ENCODE assay signal across 1 cellular context in the genomic region with DNA sequence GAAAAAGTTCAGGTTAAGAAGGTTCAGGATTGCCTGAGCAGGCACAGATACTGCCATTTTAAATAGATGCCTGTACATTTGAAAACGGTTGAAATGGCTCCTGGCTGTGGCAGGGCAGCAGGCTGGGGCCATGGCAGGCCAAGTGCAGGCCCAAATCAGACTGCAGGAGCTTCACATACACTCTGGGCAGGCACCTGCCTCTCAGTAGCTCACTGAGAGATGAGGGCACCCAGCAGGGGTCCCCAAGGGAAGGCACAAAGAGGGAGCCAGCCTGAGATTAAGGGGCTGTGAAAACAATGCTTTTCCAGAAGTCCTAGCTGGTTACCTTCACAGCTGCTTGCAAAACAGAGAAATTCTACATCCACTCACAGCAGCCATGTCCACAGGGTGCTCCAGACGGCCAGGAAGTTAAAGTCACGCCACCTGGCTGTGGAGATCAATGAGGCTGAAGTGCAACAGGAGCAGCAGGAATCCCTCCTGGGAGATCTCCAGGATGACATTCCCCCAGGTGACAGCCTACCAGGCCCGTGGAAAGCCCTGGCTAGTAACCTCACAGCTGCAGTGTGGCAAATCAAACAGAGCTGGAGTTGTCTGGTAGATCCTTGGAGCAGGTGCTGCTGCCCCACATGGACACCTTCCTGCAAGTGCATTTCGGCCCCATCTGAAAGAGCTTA.
TF ChIP-seq lines count a peak whose summit lies in the region.

No MANE protein-coding gene starts in this region.

TF ChIP-seq in HCT116, 20 proteins besides CTCF, POLR2A, EP300 and RAD21:
- TF ChIP-seq ZBTB33 (IDR thresholded peaks at IDR 0.05; ENCODE audit: extremely low read depth, insufficient replicate concordance, low read length), result no peak
- TF ChIP-seq FOSL1 (IDR thresholded peaks at IDR 0.05; ENCODE audit: low read depth), result no peak
- no peak for TF ChIP-seq JUND (IDR thresholded peaks at IDR 0.05)
- TF ChIP-seq SP1 (IDR thresholded peaks at IDR 0.05; ENCODE audit: low read depth), result no peak
- TF ChIP-seq, protein P1, sequence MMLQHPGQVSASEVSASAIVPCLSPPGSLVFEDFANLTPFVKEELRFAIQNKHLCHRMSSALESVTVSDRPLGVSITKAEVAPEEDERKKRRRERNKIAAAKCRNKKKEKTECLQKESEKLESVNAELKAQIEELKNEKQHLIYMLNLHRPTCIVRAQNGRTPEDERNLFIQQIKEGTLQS (IDR thresholded peaks at IDR 0.05), result no peak
- no peak for TF ChIP-seq SIN3A (IDR thresholded peaks at IDR 0.05; ENCODE audit: low read depth)
- TF ChIP-seq POLR2AphosphoS5 (IDR thresholded peaks at IDR 0.05; ENCODE audit: low read depth, low read length), result no peak
- no peak for TF ChIP-seq ZNF274 (IDR thresholded peaks at IDR 0.05; ENCODE audit: low read depth, low read length)
- TF ChIP-seq ELF1 (IDR thresholded peaks at IDR 0.05; ENCODE audit: borderline replicate concordance, low read depth), result no peak
- TF ChIP-seq TCF7L2 (IDR thresholded peaks at IDR 0.05; ENCODE audit: borderline replicate concordance, extremely low read depth, insufficient read depth, insufficient read length), result no peak
- TF ChIP-seq, protein P2, sequence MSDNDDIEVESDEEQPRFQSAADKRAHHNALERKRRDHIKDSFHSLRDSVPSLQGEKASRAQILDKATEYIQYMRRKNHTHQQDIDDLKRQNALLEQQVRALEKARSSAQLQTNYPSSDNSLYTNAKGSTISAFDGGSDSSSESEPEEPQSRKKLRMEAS (IDR thresholded peaks at IDR 0.05), result no peak
- TF ChIP-seq CEBPB (IDR thresholded peaks at IDR 0.05; ENCODE audit: low read depth), result no peak
- TF ChIP-seq ZFX (IDR thresholded peaks at IDR 0.05), result no peak
- no peak for TF ChIP-seq REST (IDR thresholded peaks at IDR 0.05; ENCODE audit: low read depth)
- no peak for TF ChIP-seq YY1 (IDR thresholded peaks at IDR 0.05; ENCODE audit: extremely low read depth, insufficient replicate concordance, low read depth, low read length)
- no peak for TF ChIP-seq EZH2phosphoT487 (IDR thresholded peaks at IDR 0.05; ENCODE audit: borderline replicate concordance)
